ENCODE assay signal across 8 cellular contexts in the genomic region with DNA sequence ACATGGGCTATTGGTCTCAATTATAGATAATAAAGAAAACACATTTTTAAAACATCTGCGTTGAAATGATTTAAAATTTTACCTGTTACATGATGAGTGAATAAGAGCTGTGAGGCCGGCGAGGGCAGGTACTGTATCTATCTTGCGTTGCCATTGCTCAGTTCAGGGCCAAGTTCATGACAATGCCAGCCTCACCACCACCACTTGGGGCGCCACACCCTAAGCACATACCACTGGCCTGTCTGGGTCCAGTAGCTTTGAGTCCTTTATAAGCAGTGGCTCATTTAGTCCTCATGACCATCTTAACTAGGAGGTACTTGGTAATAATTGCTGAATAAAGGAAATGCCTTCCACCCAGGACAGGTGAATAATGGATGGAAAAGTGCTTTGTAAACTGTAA. TPM values are rescaled to one million over a fixed set of nuclear protein-coding genes. Genes with fewer than 3 reads are reported as not detected.
A peak's percentile ranks its signal among the peaks of the same experiment; 100 is the strongest.
DNase-seq lines count a peak whose midpoint lies in the region; ATAC-seq and TF ChIP-seq lines count a peak whose summit lies in the region.

No MANE protein-coding gene starts in this region.

- in situ Hi-C loops in transverse colon (cut with MboI; ENCODE audit: low pct_ligation_motif_present in 1 of 4, low pct_unique_long_range_greater_than_20kb in 1 of 4, low sequenced_read_pairs in 3 of 4): loop anchor here in 2 of 4 donors (10.0 to 25.0 kb wide), 3 partner anchors 281 to 481 kb away; no protein-coding TSS in a partner anchor

- H3K27me3 ChIP-seq in MM.1S (replicated peaks; ENCODE audit: insufficient read depth, low read length): no peaks in the 10 kb centered on the region
- H3K27me3 ChIP-seq in transverse colon: no peaks in the 10 kb centered on the region

- H3K9me3 Mint-ChIP-seq in activated CD8-positive, alpha-beta T cell treated with anti-CD3 and anti-CD28 coated beads for 36 hours: peaks cover 5% of the 10 kb centered on the region

- 47% methylated on average over 5 of the region's 5 CpGs; no CpG with 5 or more reads in 1 of the 2 donors for WGBS in transverse colon (ENCODE audit: low coverage in 1 of 2), 2 donors

- H3K27me3 Mint-ChIP-seq in activated CD8-positive, alpha-beta T cell treated with anti-CD3 and anti-CD28 coated beads for 36 hours: no peaks in the 10 kb centered on the region

- H4K20me1 ChIP-seq in MM.1S (ENCODE audit: insufficient read depth, low read length): no peaks in the 10 kb centered on the region

- H3K4me3 Mint-ChIP-seq in activated CD8-positive, alpha-beta T cell treated with anti-CD3 and anti-CD28 coated beads for 36 hours: no peak overlapping the region

- H3K4me1 Mint-ChIP-seq in activated CD8-positive, alpha-beta T cell treated with anti-CD3 and anti-CD28 coated beads for 36 hours (ENCODE audit: low read depth): peaks cover 38% of the 10 kb centered on the region

- intact Hi-C loops in activated CD8-positive, alpha-beta T cell treated with anti-CD3 and anti-CD28 coated beads for 36 hours (cut with micrococcal nuclease): no loop called here
- intact Hi-C loops in transverse colon (cut with DNase I; ENCODE audit: low total_unique reads): loop anchor here (10.0 kb wide), 1 partner anchor 203 kb away; no protein-coding TSS in a partner anchor

- POLR2A ChIA-PET in activated CD8-positive, alpha-beta T cell treated with anti-CD3 and anti-CD28 coated beads for 36 hours (lab: Charles Lee): interaction anchor here (0.5 to 3.8 kb wide), 2 partner anchors 17 to 528 kb away, joined by 3 to 31 read pairs; a partner anchor contains a TSS

- no peaks in the 10 kb centered on the region for H3K79me2 ChIP-seq in MM.1S (ENCODE audit: low read length)

- no peak for TF ChIP-seq POLR2A in transverse colon (IDR thresholded peaks at IDR 0.05)

- H3K4me2 ChIP-seq in MM.1S (ENCODE audit: low read depth, low read length): no peak overlapping the region

- no peak overlapping the region for H3K27ac Mint-ChIP-seq in activated CD8-positive, alpha-beta T cell treated with anti-CD3 and anti-CD28 coated beads for 36 hours

- peak; percentile 15 for DNase-seq in NK-92 treated with Interleukin-12 subunit alpha and Interleukin-12 subunit beta, amount 100 ng/mL, for 24 hours (lab: John Stamatoyannopoulos, UW)
- DNase-seq in NK-92 (lab: John Stamatoyannopoulos, UW; ENCODE audit: unreplicated experiment) (no peak), MM.1S (peak; percentile 52), iris pigment epithelial cell (ENCODE audit: low read depth) (peak; percentile 36), transverse colon (peak; percentile 73), NCI-H2107 (lab: John Stamatoyannopoulos, UW) (no peak)
- DNase-seq in activated CD8-positive, alpha-beta T cell treated with anti-CD3 and anti-CD28 coated beads for 36 hours: peak; percentile 64

- H3K4me1 ChIP-seq in MM.1S (ENCODE audit: low read length): peaks cover 8% of the 10 kb centered on the region
- H3K4me1 ChIP-seq in transverse colon: peaks cover 0 to 6% (median 4%) of the 10 kb centered on the region in 4 donors

- no peak for TF ChIP-seq EP300 in transverse colon (IDR thresholded peaks at IDR 0.05; ENCODE audit: low read depth)

- H3K36me3 ChIP-seq in MM.1S (replicated peaks; ENCODE audit: insufficient read depth, low read length) (no peaks in the 10 kb centered on the region), transverse colon (no peaks in the 10 kb centered on the region)

- no peak overlapping the region for H3K27ac ChIP-seq in MM.1S (ENCODE audit: low read length)
- no peak overlapping the region for H3K27ac ChIP-seq in transverse colon

- H3K9me2 ChIP-seq in MM.1S (replicated peaks; ENCODE audit: insufficient read depth, low read length): no peaks in the 10 kb centered on the region

- H3K9me3 ChIP-seq in MM.1S (replicated peaks; ENCODE audit: insufficient read depth, low read length): no peaks in the 10 kb centered on the region
- no peaks in the 10 kb centered on the region for H3K9me3 ChIP-seq in transverse colon

- H3K36me3 Mint-ChIP-seq in activated CD8-positive, alpha-beta T cell treated with anti-CD3 and anti-CD28 coated beads for 36 hours (ENCODE audit: low read depth): no peaks in the 10 kb centered on the region

- CTCF ChIA-PET in activated CD8-positive, alpha-beta T cell treated with anti-CD3 and anti-CD28 coated beads for 36 hours (lab: Charles Lee): interaction anchor here (1.0 to 1.4 kb wide), 3 partner anchors 15 to 190 kb away, joined by 3 read pairs; a partner anchor contains a TSS

- H3K4me3 ChIP-seq in MM.1S (ENCODE audit: low read length): no peak overlapping the region
- no peak overlapping the region for H3K4me3 ChIP-seq in transverse colon

- ATAC-seq in activated CD8-positive, alpha-beta T cell treated with anti-CD3 and anti-CD28 coated beads for 36 hours: no peak
- ATAC-seq in HG02798 (IDR thresholded peaks at IDR 0.05; ENCODE audit: poor library complexity, unreplicated experiment): no peak

- peaks cover 13% of the 10 kb centered on the region for H3F3A ChIP-seq in MM.1S (ENCODE audit: insufficient read depth, low read length)

- TF ChIP-seq CTCF in MM.1S (IDR thresholded peaks at IDR 0.05; ENCODE audit: low read length) (peak; percentile 84), transverse colon (IDR thresholded peaks at IDR 0.05) (peak; percentile 47 to 67 (median 61))
- TF ChIP-seq CTCF in activated CD8-positive, alpha-beta T cell treated with anti-CD3 and anti-CD28 coated beads for 36 hours (IDR thresholded peaks at IDR 0.05): peak; percentile 50

- H2AFZ ChIP-seq in MM.1S (ENCODE audit: low read length): no peak overlapping the region

- H3K9ac ChIP-seq in MM.1S (ENCODE audit: low read length): no peak overlapping the region

RNA-seq across cellular contexts. Expression of a gene that starts 14.5 kb away (rescaled TPM):
- total RNA-seq in activated CD8-positive, alpha-beta T cell treated with anti-CD3 and anti-CD28 coated beads for 36 hours: not detected
- 10 to 100 TPM in 2 of 4 donors, 1 to 10 TPM in 1, not detected in 1; 9.0 to 37.0 (median 15.7) TPM for total RNA-seq in transverse colon

RNA-seq across cellular contexts. Expression of a gene that starts 16.6 kb away (rescaled TPM):
- total RNA-seq in activated CD8-positive, alpha-beta T cell treated with anti-CD3 and anti-CD28 coated beads for 36 hours: 10 to 100 TPM; 37.1 to 38.0 TPM
- 10 to 100 TPM in 3 of 4 donors, 1 to 10 TPM in 1; 4.6 to 39.7 (median 27.5) TPM for total RNA-seq in transverse colon

Comparison
In these comparisons a context has a peak if more than half of its experiments do, and no peak if none do; other contexts are left out.
1. DNase-seq: peak in NK-92 treated with Interleukin-12 subunit alpha and Interleukin-12 subunit beta, amount 100 ng/mL, for 24 hours (single experiment), MM.1S (single experiment), activated CD8-positive, alpha-beta T cell treated with anti-CD3 and anti-CD28 coated beads for 36 hours (single experiment), iris pigment epithelial cell (single experiment) and transverse colon (single experiment); none in NK-92 (single experiment) and NCI-H2107 (single experiment).
2. Peak in every context shown above with its lines, with median percentiles within 50 percentile points of each other: CTCF ChIP-seq.